12 cellular contexts compared by ENCODE assay signal in genomic region chr3:170049146-170050000, GRCh38. TPM values are rescaled to one million over a fixed set of nuclear protein-coding genes. Genes with fewer than 3 reads are reported as not detected.
DNase-seq lines count a peak whose midpoint lies in the region; ATAC-seq, FAIRE-seq and TF ChIP-seq lines count a peak whose summit lies in the region.
"Had no signal": no experiment of that assay in that cellular context is flagged by ENCODE, and none has a peak within 500 bp of the region (broad histone marks: within the 10 kb centered on the region; RNA-seq: fewer than 3 reads in every experiment).

No MANE protein-coding gene starts in this region.

- H3K4me3 ChIP-seq in epithelial cell of proximal tubule (ENCODE audit: low read depth, low read length) = peak overlapping the region; percentile 29

- ATAC-seq in GM21526 (IDR thresholded peaks at IDR 0.05; ENCODE audit: low FRiP score, unreplicated experiment) (no peak), omental fat pad (ENCODE audit: low FRiP score) (no peak)

- TF ChIP-seq CTCF in epithelial cell of proximal tubule (conservative IDR thresholded peaks at IDR 0.05; ENCODE audit: low read depth, low read length) (no peak), omental fat pad (IDR thresholded peaks at IDR 0.05) (no peak)

- no peak for FAIRE-seq in HTR-8/SVneo (lab: Jason Lieb, UNC)

- DNase-seq in AG08395 (ENCODE audit: low spot score) (peak; percentile 32), HTR-8/SVneo (ENCODE audit: insufficient read length, low spot score) (peak; percentile 15), epithelial cell of proximal tubule (ENCODE audit: low read depth) (peak; percentile 73), myocyte (ENCODE audit: low read depth) (peak; percentile 97), omental fat pad (ENCODE audit: low spot score) (no peak), NCI-H1105 (lab: John Stamatoyannopoulos, UW) (no peak), cortex of kidney (lab: John Stamatoyannopoulos, UW) (no peak)
- DNase-seq: activated T-cell treated with anti-CD3 and anti-CD28 coated beads, Interleukin-2, amount 50 U/mL, for 48 hours; mammary epithelial cell; stimulated activated CD4-positive, alpha-beta T cell treated with anti-CD3 and anti-CD28 coated beads, Interleukin-4, amount 100 ng/mL, for 4 hours; T1000 had no signal

RNA-seq across cellular contexts. Expression of gene GPR160, which starts 11.6 kb away (rescaled TPM):
- 11.0 and 23.9 TPM in 2 replicates for total RNA-seq in epithelial cell of proximal tubule
- total RNA-seq in myocyte = 0.31 and 1.1 TPM in 2 replicates
- 0.59 TPM for polyA plus RNA-seq in myocyte (2012)
- total RNA-seq in omental fat pad = 10 to 100 TPM in 2 of 4 donors, 1 to 10 TPM in 2; 1.4 to 27.7 (median 9.4) TPM

Comparison
In these comparisons a context has a peak if more than half of its experiments do, and no peak if none do; other contexts are left out.
1. DNase-seq: peak in AG08395 (single experiment), HTR-8/SVneo (single experiment), epithelial cell of proximal tubule (single experiment) and myocyte (single experiment); none in omental fat pad (single experiment), NCI-H1105 (single experiment) and cortex of kidney (single experiment).